ENCODE assay signal across 1 cellular context in the genomic region with DNA sequence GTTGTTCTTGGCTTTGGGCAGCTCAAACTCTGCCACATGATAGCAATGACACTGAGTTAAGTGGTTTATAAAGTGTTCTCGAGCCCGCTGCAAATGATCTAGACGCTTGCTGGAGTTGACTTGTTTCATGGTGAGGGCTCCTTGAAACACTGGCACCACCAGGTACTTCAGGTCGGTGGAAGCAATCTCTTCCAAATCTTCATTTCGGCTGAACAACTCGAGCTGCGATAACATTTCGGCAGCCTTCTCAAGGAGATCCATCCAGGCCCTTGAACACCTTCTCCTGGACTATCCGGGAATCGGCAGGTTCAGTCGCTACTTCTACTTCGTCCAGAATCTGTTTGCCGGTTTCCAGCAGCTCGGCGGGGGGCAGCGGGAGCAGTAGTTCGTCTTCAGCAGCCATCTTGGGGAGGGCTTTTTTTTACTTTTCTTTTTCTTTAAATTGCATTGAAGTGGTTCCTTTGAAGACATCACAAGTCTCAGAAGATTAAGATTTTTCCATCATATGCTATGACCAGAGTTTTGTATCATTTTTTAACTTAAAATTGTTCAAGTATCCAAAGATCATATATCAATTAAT.
TF ChIP-seq lines count a peak whose summit lies in the region.

No MANE protein-coding gene starts in this region.

TF ChIP-seq in K562, 482 proteins besides CTCF, POLR2A, EP300 and RAD21:
- TF ChIP-seq, protein P1, sequence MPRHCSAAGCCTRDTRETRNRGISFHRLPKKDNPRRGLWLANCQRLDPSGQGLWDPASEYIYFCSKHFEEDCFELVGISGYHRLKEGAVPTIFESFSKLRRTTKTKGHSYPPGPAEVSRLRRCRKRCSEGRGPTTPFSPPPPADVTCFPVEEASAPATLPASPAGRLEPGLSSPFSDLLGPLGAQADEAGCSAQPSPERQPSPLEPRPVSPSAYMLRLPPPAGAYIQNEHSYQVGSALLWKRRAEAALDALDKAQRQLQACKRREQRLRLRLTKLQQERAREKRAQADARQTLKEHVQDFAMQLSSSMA (CRISPR knock-in tag; IDR thresholded peaks at IDR 0.05) = no peak
- TF ChIP-seq YY1 (IDR thresholded peaks at IDR 0.05; ENCODE audit: borderline replicate concordance in 1 of 3, control insufficient read depth in 1 of 3, extremely low read depth in 1 of 3, insufficient read depth in 3 of 3, insufficient read length in 1 of 3, insufficient replicate concordance in 2 of 3, low read depth in 1 of 3, low read length in 2 of 3) = peak in 1 of 3 experiments; percentile 74
